Comparison of ENCODE assay signal across 8 cellular contexts in the genomic region with DNA sequence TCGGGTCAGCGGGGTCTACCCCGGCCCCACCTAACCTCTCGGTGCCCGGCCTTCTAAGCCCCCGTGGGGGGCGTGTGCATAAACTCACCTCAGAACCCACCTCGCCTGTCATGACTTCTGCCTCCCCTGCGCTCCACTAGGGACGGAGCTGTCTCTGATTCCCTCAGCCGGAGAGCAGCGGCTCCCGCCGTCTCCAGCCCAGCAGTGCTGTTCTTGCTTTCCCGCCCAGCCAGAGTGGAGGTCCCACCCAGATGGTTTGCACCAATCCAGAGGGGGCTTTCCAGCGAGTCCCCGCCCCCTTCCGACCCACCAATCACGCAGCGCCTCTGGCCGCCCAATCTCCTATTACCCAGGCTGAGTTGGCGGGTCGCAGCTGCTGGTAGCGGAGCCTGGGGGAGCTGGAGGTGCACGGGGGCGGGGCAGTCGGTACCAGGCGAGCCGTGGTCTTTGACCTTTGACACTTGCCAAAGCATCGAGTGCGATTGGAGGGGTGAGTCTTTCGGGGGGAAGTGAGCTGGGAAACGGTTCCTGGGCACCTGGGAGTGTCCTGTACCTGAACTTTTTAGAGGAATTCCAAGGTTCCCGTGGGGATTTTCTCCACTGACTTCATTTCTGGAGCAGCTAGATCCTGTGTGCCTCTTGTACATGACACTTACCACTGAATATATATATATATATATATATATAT. TPM values are rescaled to one million over a fixed set of nuclear protein-coding genes. Genes with fewer than 3 reads are reported as not detected.
DNase-seq lines count a peak whose midpoint lies in the region; ATAC-seq, FAIRE-seq and TF ChIP-seq lines count a peak whose summit lies in the region.

A gene (minus strand): TSS at position 220 of the 688 bp plus-strand sequence. CDS start 108 bp downstream, at position 112.

- TF ChIP-seq EP300 in H1 (IDR thresholded peaks at IDR 0.05; ENCODE audit: borderline replicate concordance in 1 of 2, low read depth in 2 of 2, low read length in 2 of 2), result peak in 1 of 2 experiments; percentile 46; a peak in 1 of 3 replicates

- no peak within 1 kb of the TSS for H3K4ac ChIP-seq in H1 (replicated peaks; ENCODE audit: insufficient read length, low read depth, low read length)
- peak within 1 kb of the TSS; percentile 54 to 86 for H3K4ac ChIP-seq in mesenchymal stem cell (ENCODE audit: low read depth in 1 of 2, low read length in 2 of 2)

- peak within 1 kb of the TSS; percentile 80 for H3K27ac ChIP-seq in H1 (ENCODE audit: low read depth, low read length)
- peak within 1 kb of the TSS; percentile 78 for H3K27ac ChIP-seq in mesenchymal stem cell (ENCODE audit: low read length, poor library complexity, severe bottlenecking)

- no peak within 1 kb of the TSS; the same call in 1 of the 2 replicates for H3K18ac ChIP-seq in H1 (ENCODE audit: extremely low read depth, low read length)
- H3K18ac ChIP-seq in mesenchymal stem cell (ENCODE audit: low read depth in 1 of 2, low read length in 2 of 2), result peak within 1 kb of the TSS; percentile 72 to 87

- peaks cover 0 to 2% (median 0%) of the 10 kb centered on the region in 4 experiments; a peak in 1 of 8 replicates for H3K36me3 ChIP-seq in H1 (ENCODE audit: control insufficient read depth in 2 of 4, insufficient read depth in 4 of 4, low read length in 3 of 4)
- H3K36me3 ChIP-seq in mesenchymal stem cell (ENCODE audit: control insufficient read depth in 1 of 2, insufficient read depth in 2 of 2, low read depth in 1 of 2, low read length in 2 of 2), result no peaks in the 10 kb centered on the region

- H4K20me1 ChIP-seq in H1 (replicated peaks in 1 of 2; ENCODE audit: control insufficient read depth in 1 of 2, insufficient read depth in 2 of 2, low read length in 2 of 2), result peaks cover 0 to 3% of the 10 kb centered on the region in 2 experiments

- H4K91ac ChIP-seq in H1 (replicated peaks; ENCODE audit: insufficient read length, low read length), result peak within 1 kb of the TSS; percentile 17
- H4K91ac ChIP-seq in mesenchymal stem cell (ENCODE audit: low read length), result no peak within 1 kb of the TSS

- H4K5ac ChIP-seq in H1 (ENCODE audit: insufficient read length, low read depth, low read length), result peak within 1 kb of the TSS; percentile 73

- H3K79me1 ChIP-seq in H1 (ENCODE audit: low read depth, low read length) (no peaks in the 10 kb centered on the region), mesenchymal stem cell (replicated peaks; ENCODE audit: low read length, poor library complexity, severe bottlenecking) (no peaks in the 10 kb centered on the region)

- TF ChIP-seq RAD21 in H1 (IDR thresholded peaks at IDR 0.05 in 1 of 2, conservative IDR thresholded peaks at IDR 0.05 in 1 of 2; ENCODE audit: low read depth in 2 of 2, low read length in 2 of 2), result no peak

- H3K79me2 ChIP-seq in H1 (ENCODE audit: control insufficient read depth in 1 of 2, insufficient read depth in 2 of 2, low read length in 2 of 2), result peaks cover 2 to 29% of the 10 kb centered on the region in 2 experiments; a peak in 3 of 4 replicates

- no peak within 1 kb of the TSS for H2BK20ac ChIP-seq in H1 (ENCODE audit: low read length)

- H4K8ac ChIP-seq in H1 (ENCODE audit: extremely low read depth, insufficient read depth, low read length), result peak within 1 kb of the TSS; percentile 92; the same call in 1 of the 2 replicates
- peak within 1 kb of the TSS; percentile 55 for H4K8ac ChIP-seq in mesenchymal stem cell (ENCODE audit: low read length)

- WGBS in H1 (ENCODE audit: extremely low coverage in 1 of 2, insufficient coverage in 1 of 2, insufficient read length in 1 of 2, insufficient replicate concordance in 2 of 2, low coverage in 1 of 2, low lambda C conversion rate in 2 of 2, missing lambda C conversion rate in 1 of 2), 2 experiments, result 3% methylated on average over 32 of the region's 34 CpGs; no CpG with 5 or more reads in 1 of the 2 experiments
- under 1% methylated on average over 33 of the region's 34 CpGs for WGBS in mesenchymal stem cell

- H2BK5ac ChIP-seq in H1 (ENCODE audit: low read depth, low read length) (no peak within 1 kb of the TSS; the same call in 1 of the 2 replicates), mesenchymal stem cell (ENCODE audit: low read depth, low read length, poor library complexity, severe bottlenecking) (no peak within 1 kb of the TSS)

- CTCF ChIA-PET in H1 (lab: Charles Lee; ENCODE audit: partially characterized antibody), result interaction anchor here (0.8 to 2.7 kb wide), 7 partner anchors 10 to 209 kb away, joined by 3 to 13 read pairs (median 5); no protein-coding TSS in a partner anchor

- DNase-seq in COLO668 (lab: John Stamatoyannopoulos, UW; ENCODE audit: unreplicated experiment), result peak; percentile 99
- DNase-seq in HT1080 (ENCODE audit: low read depth), result peak; percentile 97
- peak; percentile 97 for DNase-seq in NOMO-1 treated with DMSO at 0.1 percent for 48 hours (lab: John Stamatoyannopoulos, UW; ENCODE audit: unreplicated experiment)
- peak; percentile 87 to 89 for DNase-seq in activated CD8-positive, alpha-beta memory T cell treated with anti-CD3 and anti-CD28 coated beads for 4 hours (ENCODE audit: low read depth in 2 of 2)
- DNase-seq in H1 (ENCODE audit: low read depth in 1 of 2, low spot score in 2 of 2), result peak; percentile 97 to 98
- DNase-seq in mesenchymal stem cell, result peak; percentile 97
- peak; percentile 91 for DNase-seq in stimulated activated CD8-positive, alpha-beta memory T cell treated with anti-CD3 and anti-CD28 coated beads, Interleukin-12 subunit alpha, Interleukin-12 subunit beta, amount 100 ng/mL, for 4 hours (ENCODE audit: low read depth)

- H3K9me3 ChIP-seq in H1 (ENCODE audit: insufficient read depth in 2 of 2, low read depth in 1 of 2, low read length in 1 of 2) (no peaks in the 10 kb centered on the region), mesenchymal stem cell (ENCODE audit: control insufficient read depth, low read length) (no peaks in the 10 kb centered on the region)

- peak within 1 kb of the TSS; percentile 87 to 95 (median 90) for H3K9ac ChIP-seq in H1 (replicated peaks in 1 of 4; ENCODE audit: extremely low read depth in 1 of 4, low read depth in 3 of 4, low read length in 3 of 4)
- H3K9ac ChIP-seq in mesenchymal stem cell (ENCODE audit: low read length), result peak within 1 kb of the TSS; percentile 92

- H2BK12ac ChIP-seq in H1 (ENCODE audit: low read depth, low read length), result no peak within 1 kb of the TSS
- no peak within 1 kb of the TSS for H2BK12ac ChIP-seq in mesenchymal stem cell (ENCODE audit: low read length in 2 of 2)

- H2BK15ac ChIP-seq in H1 (ENCODE audit: low read length) (no peak within 1 kb of the TSS; the same call in 1 of the 2 replicates), mesenchymal stem cell (ENCODE audit: low read depth, poor library complexity, severe bottlenecking) (peak within 1 kb of the TSS; percentile 77)

- 0 out of 4 replicates have a peak, but pooled peaks of 1 of the 3 experiments have one; percentile 8 for TF ChIP-seq CTCF in H1 (IDR thresholded peaks at IDR 0.05; ENCODE audit: control extremely low read depth in 1 of 3, insufficient read depth in 1 of 3, low read depth in 1 of 3, low read length in 3 of 3)

- H3K4me2 ChIP-seq in H1 (ENCODE audit: insufficient read depth in 1 of 2, low read depth in 2 of 2, low read length in 2 of 2) (peak within 1 kb of the TSS; percentile 71 to 79), mesenchymal stem cell (ENCODE audit: low read length, poor library complexity, severe bottlenecking) (peak within 1 kb of the TSS; percentile 97)

- H3K14ac ChIP-seq in H1 (ENCODE audit: insufficient read length) (no peak within 1 kb of the TSS), mesenchymal stem cell (ENCODE audit: low read length in 2 of 2) (peak within 1 kb of the TSS in 1 of 2 experiments; percentile 90)

- H2AK5ac ChIP-seq in H1 (ENCODE audit: low read depth, low read length) (no peak within 1 kb of the TSS), mesenchymal stem cell (ENCODE audit: low read length, severe bottlenecking) (no peak within 1 kb of the TSS)

- peak; percentile 70 for FAIRE-seq in H1 (lab: Jason Lieb, UNC)

- H3K23ac ChIP-seq in H1 (ENCODE audit: insufficient read length) (no peak within 1 kb of the TSS), mesenchymal stem cell (ENCODE audit: low read length in 2 of 2) (no peak within 1 kb of the TSS)

- peak; percentile 95 to 98 for TF ChIP-seq POLR2A in H1 (IDR thresholded peaks at IDR 0.05; ENCODE audit: control extremely low read depth in 1 of 2, low read depth in 2 of 2, low read length in 2 of 2)

- no peaks in the 10 kb centered on the region for H3K27me3 ChIP-seq in H1 (replicated peaks in 1 of 4; ENCODE audit: control insufficient read depth in 3 of 4, extremely low read depth in 1 of 4, insufficient read depth in 3 of 4, low read length in 3 of 4)
- H3K27me3 ChIP-seq in mesenchymal stem cell (ENCODE audit: control insufficient read depth in 1 of 2, insufficient read depth in 1 of 2, low read length in 2 of 2), result no peaks in the 10 kb centered on the region

- H2AFZ ChIP-seq in H1 (ENCODE audit: low read length) (no peak within 1 kb of the TSS), mesenchymal stem cell (ENCODE audit: low read depth, low read length) (peak within 1 kb of the TSS; percentile 87)

- H3K4me1 ChIP-seq in H1 (replicated peaks in 1 of 4; ENCODE audit: control insufficient read depth in 3 of 4, insufficient read depth in 4 of 4, low read length in 3 of 4) (no peaks in the 10 kb centered on the region; a peak in 1 of 7 replicates), mesenchymal stem cell (ENCODE audit: control insufficient read depth, insufficient read depth, low read depth, low read length) (no peaks in the 10 kb centered on the region)

- H3K56ac ChIP-seq in H1 (replicated peaks; ENCODE audit: insufficient read length, low read depth, low read length), result peak within 1 kb of the TSS; percentile 89

- H3K4me3 ChIP-seq in H1 (ENCODE audit: extremely low read depth in 1 of 4, insufficient read depth in 2 of 4, low read depth in 3 of 4, low read length in 4 of 4), result peak within 1 kb of the TSS; percentile 76 to 92 (median 80)
- H3K4me3 ChIP-seq in mesenchymal stem cell (ENCODE audit: insufficient read depth in 1 of 2, low read depth in 1 of 2, low read length in 2 of 2), result peak within 1 kb of the TSS; percentile 83 to 93

- H3K23me2 ChIP-seq in H1 (ENCODE audit: low read depth, low read length), result no peaks in the 10 kb centered on the region

- ATAC-seq in GM21360 (IDR thresholded peaks at IDR 0.05; ENCODE audit: unreplicated experiment), result peak; percentile 83

- H2BK120ac ChIP-seq in H1 (replicated peaks; ENCODE audit: low read depth, low read length) (peak within 1 kb of the TSS; percentile 28), mesenchymal stem cell (ENCODE audit: low read depth, low read length) (no peak within 1 kb of the TSS)

- POLR2A ChIA-PET in H1 (lab: Charles Lee; ENCODE audit: partially characterized antibody), result interaction anchor here (0.6 to 2.6 kb wide), 27 partner anchors 10 to 293 kb away, joined by 3 to 10 read pairs (median 4); a partner anchor contains a TSS

RNA-seq across cellular contexts. Expression of the gene that starts here (rescaled TPM):
- total RNA-seq in HT1080 (2014; rRNA removed; shearing (Covaris generic)), result 36.2 and 43.3 TPM in 2 replicates
- 17.1 and 19.6 TPM in 2 replicates for polyA plus RNA-seq in HT1080 (2015; cell fraction: cytosol; rRNA removed)
- polyA plus RNA-seq in HT1080 (2015; cell fraction: nucleus; rRNA removed), result 26.0 and 30.5 TPM in 2 replicates
- 45.8 and 46.7 TPM in 2 replicates for total RNA-seq in H1 (2021; fragmentation: NEBNext Ultra II Directional; extraction: Animal tissue kit (Norgen Biotek cat#: 25700))
- polyA plus RNA-seq in H1 (2011; rRNA removed), result 5.9 and 7.1 TPM in 2 replicates
- 12.6 TPM for polyA plus RNA-seq in H1 (2011; cell fraction: cytosol; rRNA removed)
- polyA plus RNA-seq in H1 (2011; cell fraction: nucleus; rRNA removed), result 12.4 TPM
- polyA plus RNA-seq in H1 (2012, experiment 1 of 2), result 22.3 to 35.4 TPM (median 23.4 TPM) in 4 replicates
- 2.2 TPM for polyA plus RNA-seq in H1 (2012, experiment 2 of 2)
- 31.5 TPM for polyA plus RNA-seq in H1 (2013, experiment 1 of 2)
- 29.1 TPM for polyA plus RNA-seq in H1 (2013, experiment 2 of 2)
- polyA minus RNA-seq in H1 (2011; rRNA and poly(A)+ RNA removed), result 32.8 and 37.9 TPM in 2 replicates
- polyA minus RNA-seq in H1 (2011; cell fraction: cytosol; rRNA and poly(A)+ RNA removed), result 17.0 TPM
- 22.0 TPM for polyA minus RNA-seq in H1 (2011; cell fraction: nucleus; rRNA and poly(A)+ RNA removed)
- 4.4 TPM for polyA plus RNA-seq in mesenchymal stem cell (2013, experiment 1 of 2)
- 4.3 TPM for polyA plus RNA-seq in mesenchymal stem cell (2013, experiment 2 of 2)

Comparison
In these comparisons a context has a peak if more than half of its experiments do, and no peak if none do; other contexts are left out.
1. Peak in every context shown above with its lines: DNase-seq, ATAC-seq, H3K4me3 ChIP-seq and H3K27ac ChIP-seq.